In the genomic region with DNA sequence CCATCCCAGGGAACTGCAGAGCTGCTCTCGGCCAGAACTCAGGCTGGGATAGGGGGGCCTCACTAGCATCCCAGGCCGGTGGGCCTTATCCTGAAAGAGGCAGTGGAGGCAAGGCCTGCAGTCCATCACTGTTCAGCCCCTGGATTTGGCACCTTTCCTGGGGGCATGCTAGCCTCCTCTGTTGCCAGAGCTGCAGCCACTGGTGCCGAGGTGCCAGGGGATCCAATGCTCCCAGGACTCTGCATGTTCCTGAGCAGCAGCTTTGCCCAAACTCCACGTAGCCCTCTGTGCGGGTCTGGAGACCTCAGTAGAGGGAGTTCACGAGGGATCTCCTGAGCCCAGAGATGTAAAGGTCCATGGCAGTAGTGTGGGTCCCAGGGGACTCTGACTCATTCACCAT, we compare ENCODE assay signal across 26 cellular contexts.
DNase-seq lines count a peak whose midpoint lies in the region; ATAC-seq, FAIRE-seq and TF ChIP-seq lines count a peak whose summit lies in the region.
"Had no signal": no experiment of that assay in that cellular context is flagged by ENCODE, and none has a peak within 500 bp of the region (broad histone marks: within the 10 kb centered on the region; RNA-seq: fewer than 3 reads in every experiment).

No MANE protein-coding gene starts in this region.

- FAIRE-seq in kidney (lab: Jason Lieb, UNC), result no peak
- FAIRE-seq: A204.1, GM12878, GM12892, GM18507 had no signal

- no peaks in the 10 kb centered on the region for H4K20me1 ChIP-seq in IMR-90 (ENCODE audit: insufficient read depth, low read length)
- H4K20me1 ChIP-seq in OCI-LY3 (ENCODE audit: insufficient read depth, low read length), result no peaks in the 10 kb centered on the region
- H4K20me1 ChIP-seq: BLaER1 had no signal

- no peak for DNase-seq in IMR-90
- DNase-seq in kidney, result peak; percentile 54
- DNase-seq in spleen, result peak; percentile 60
- no peak for DNase-seq in NCI-H510A treated with DMSO at 0.1 percent for 48 hours (lab: John Stamatoyannopoulos, UW)
- no peak for DNase-seq in NCI-H146 (lab: John Stamatoyannopoulos, UW)
- DNase-seq: 8988T; ACHN; BE2C; C1 segment of cervical spinal cord; CD4-positive, alpha-beta memory T cell; CD4-positive, CD25-positive, alpha-beta regulatory T cell; CD8-positive, alpha-beta memory T cell; COR-L47; DMS 273 treated with DMSO at 0.1 percent for 48 hours; DMS153; DMS79; DND-41; EL; GDM1 had no signal

- TF ChIP-seq POLR2A in IMR-90 (IDR thresholded peaks at IDR 0.05; ENCODE audit: low read depth, low read length) (no peak), spleen (IDR thresholded peaks at IDR 0.05) (no peak)

- peak overlapping the region; percentile 39 for H2AK9ac ChIP-seq in IMR-90 (replicated peaks; ENCODE audit: low read depth, low read length, poor library complexity)

- ATAC-seq in IMR-90 (ENCODE audit: low read depth) (no peak), HG03342 (IDR thresholded peaks at IDR 0.05; ENCODE audit: unreplicated experiment) (no peak)
- ATAC-seq: GM12878 had no signal

- H3K9me3 ChIP-seq in IMR-90 (ENCODE audit: control insufficient read depth, insufficient read depth, low read length) (peaks cover 7% of the 10 kb centered on the region), OCI-LY3 (ENCODE audit: insufficient read depth, low read length) (no peaks in the 10 kb centered on the region), kidney (ENCODE audit: control insufficient read depth in 1 of 2, low read length in 2 of 2) (no peaks in the 10 kb centered on the region), spleen (peaks cover 0 to 10% (median 0%) of the 10 kb centered on the region in 8 donors)
- H3K9me3 ChIP-seq: BE2C, BLaER1 had no signal

- no peak for TF ChIP-seq RAD21 in IMR-90 (IDR thresholded peaks at IDR 0.05; ENCODE audit: low read length)

- 53% methylated on average over 3 of the region's 6 CpGs; no CpG with 5 or more reads in 1 of the 2 experiments for WGBS in IMR-90 (ENCODE audit: extremely low coverage in 2 of 2, insufficient read length in 1 of 2), 2 experiments
- 61 to 93% (median 82%) methylated on average over 5 to 6 of the region's 6 CpGs; no CpG with 5 or more reads in 1 of the 5 donors for WGBS in spleen, 5 donors

- H4K5ac ChIP-seq in IMR-90 (ENCODE audit: low read depth, low read length), result no peak overlapping the region

- no peak overlapping the region for H3K23ac ChIP-seq in IMR-90 (ENCODE audit: low read depth, low read length)

- H3K36me3 ChIP-seq in IMR-90 (ENCODE audit: control insufficient read depth, insufficient read depth, low read length), result no peaks in the 10 kb centered on the region
- H3K36me3 ChIP-seq in OCI-LY3 (replicated peaks; ENCODE audit: low read depth, low read length), result no peaks in the 10 kb centered on the region
- no peaks in the 10 kb centered on the region for H3K36me3 ChIP-seq in kidney (ENCODE audit: control insufficient read depth in 1 of 2, insufficient read depth in 2 of 2, low read length in 2 of 2)
- H3K36me3 ChIP-seq in spleen, result no peaks in the 10 kb centered on the region
- H3K36me3 ChIP-seq: BE2C, BLaER1 had no signal

- peak overlapping the region; percentile 14 for H2AFZ ChIP-seq in IMR-90 (replicated peaks; ENCODE audit: low read length, poor library complexity)
- no peak overlapping the region for H2AFZ ChIP-seq in OCI-LY3 (ENCODE audit: low read depth, low read length)

- H3K4me1 ChIP-seq in IMR-90 (ENCODE audit: control insufficient read depth, insufficient read depth, low read length), result no peaks in the 10 kb centered on the region
- peaks cover 21% of the 10 kb centered on the region for H3K4me1 ChIP-seq in OCI-LY3 (ENCODE audit: low read length)
- no peaks in the 10 kb centered on the region for H3K4me1 ChIP-seq in kidney (ENCODE audit: control insufficient read depth in 1 of 2, insufficient read depth in 1 of 2, low read depth in 1 of 2, low read length in 2 of 2)
- no peaks in the 10 kb centered on the region for H3K4me1 ChIP-seq in spleen
- H3K4me1 ChIP-seq: BE2C, BLaER1 had no signal

- no peak overlapping the region for H2BK15ac ChIP-seq in IMR-90 (ENCODE audit: low read depth, low read length)

- no peak overlapping the region for H3K4ac ChIP-seq in IMR-90 (ENCODE audit: low read depth, low read length)

- POLR2A ChIA-PET in IMR-90 (lab: Charles Lee; ENCODE audit: unreplicated experiment), result no interaction called here

- dilution Hi-C loops in IMR-90 (cut with HindIII; ENCODE audit: low sequenced_read_pairs, unreplicated experiment), result no loop called here

- in situ Hi-C loops in IMR-90 (cut with MboI; ENCODE audit: low sequenced_read_pairs), result no loop called here

- no peak overlapping the region for H3K18ac ChIP-seq in IMR-90 (ENCODE audit: low read depth, low read length)

- intact Hi-C loops in IMR-90 (cut with micrococcal nuclease) (no loop called here), kidney (cut with DNase I) (no loop called here), spleen (cut with DNase I; ENCODE audit: low total_unique reads) (no loop called here)

- no peak overlapping the region for H2AK5ac ChIP-seq in IMR-90 (ENCODE audit: low read depth, low read length)

- no peak overlapping the region for H3K9ac ChIP-seq in IMR-90 (ENCODE audit: low read depth, low read length)
- H3K9ac ChIP-seq in OCI-LY3 (ENCODE audit: low read length), result no peak overlapping the region
- no peak overlapping the region for H3K9ac ChIP-seq in kidney (ENCODE audit: low read length in 2 of 2)
- H3K9ac ChIP-seq: BLaER1 had no signal

- H4K8ac ChIP-seq in IMR-90 (ENCODE audit: low read depth in 2 of 2, low read length in 2 of 2), result no peak overlapping the region

- H3K27me3 ChIP-seq in IMR-90 (ENCODE audit: control insufficient read depth, insufficient read depth, low read length), result no peaks in the 10 kb centered on the region; the same call in 1 of the 2 replicates
- H3K27me3 ChIP-seq in OCI-LY3 (ENCODE audit: low read depth, low read length), result no peaks in the 10 kb centered on the region
- no peaks in the 10 kb centered on the region for H3K27me3 ChIP-seq in spleen (replicated peaks in 1 of 7)
- H3K27me3 ChIP-seq: BE2C had no signal

- H2BK20ac ChIP-seq in IMR-90 (ENCODE audit: low read depth, low read length), result no peak overlapping the region

- no peak overlapping the region for H3K27ac ChIP-seq in IMR-90 (ENCODE audit: insufficient read depth, low read length)
- H3K27ac ChIP-seq in OCI-LY3 (ENCODE audit: low read length), result no peak overlapping the region
- H3K27ac ChIP-seq in kidney (ENCODE audit: low read depth in 2 of 2, low read length in 2 of 2), result no peak overlapping the region
- H3K27ac ChIP-seq in spleen, result no peak overlapping the region
- H3K27ac ChIP-seq: BLaER1 had no signal

- BruUV-seq in IMR-90 (replicated peaks; lab: Mats Ljungman, UMichigan), result no TSS peak

- H3K79me2 ChIP-seq in OCI-LY3 (ENCODE audit: low read length), result no peaks in the 10 kb centered on the region

- H3K4me2 ChIP-seq in IMR-90 (ENCODE audit: low read depth, low read length) (no peak overlapping the region), OCI-LY3 (ENCODE audit: low read length) (peak overlapping the region; percentile 24; the same call in 1 of the 2 replicates)
- H3K4me2 ChIP-seq: BLaER1 had no signal

- no peaks in the 10 kb centered on the region for H3K79me1 ChIP-seq in IMR-90 (ENCODE audit: low read depth in 1 of 2, low read length in 2 of 2)

- CTCF ChIA-PET in IMR-90 (lab: Yijun Ruan, JAX), result no interaction called here

- H3K56ac ChIP-seq in IMR-90 (ENCODE audit: extremely low read depth, insufficient read depth, low read length), result no peak overlapping the region

- no peak overlapping the region for H3K14ac ChIP-seq in IMR-90 (replicated peaks; ENCODE audit: low read depth, low read length)

- no peak for TF ChIP-seq CTCF in IMR-90 (conservative IDR thresholded peaks at IDR 0.05; ENCODE audit: low read depth, low read length)
- no peak for TF ChIP-seq CTCF in OCI-LY3 (IDR thresholded peaks at IDR 0.05; ENCODE audit: low read depth, low read length)
- TF ChIP-seq CTCF in kidney (IDR thresholded peaks at IDR 0.05; ENCODE audit: borderline replicate concordance, extremely low read depth, insufficient read depth), result no peak
- no peak for TF ChIP-seq CTCF in spleen (IDR thresholded peaks at IDR 0.05 in 8 of 11, conservative IDR thresholded peaks at IDR 0.05 in 3 of 11)

- no peak overlapping the region for H2BK5ac ChIP-seq in IMR-90 (ENCODE audit: low read depth, low read length, poor library complexity, severe bottlenecking)

- H2BK120ac ChIP-seq in IMR-90 (ENCODE audit: low read depth, low read length), result no peak overlapping the region

- no peaks in the 10 kb centered on the region for H3K9me1 ChIP-seq in IMR-90 (ENCODE audit: insufficient read depth, low read length)

- H3K4me3 ChIP-seq in IMR-90 (ENCODE audit: insufficient read depth, low read depth, low read length) (no peak overlapping the region), OCI-LY3 (ENCODE audit: low read length) (no peak overlapping the region), kidney (ENCODE audit: low read length in 2 of 2) (no peak overlapping the region), spleen (no peak overlapping the region)
- H3K4me3 ChIP-seq: BLaER1, GM12878 had no signal

- no peak overlapping the region for H4K91ac ChIP-seq in IMR-90 (ENCODE audit: insufficient read depth, low read depth, low read length)

TF ChIP-seq in IMR-90, 13 proteins besides CTCF, POLR2A, EP300 and RAD21 (continues in another document):
- TF ChIP-seq, protein P1, sequence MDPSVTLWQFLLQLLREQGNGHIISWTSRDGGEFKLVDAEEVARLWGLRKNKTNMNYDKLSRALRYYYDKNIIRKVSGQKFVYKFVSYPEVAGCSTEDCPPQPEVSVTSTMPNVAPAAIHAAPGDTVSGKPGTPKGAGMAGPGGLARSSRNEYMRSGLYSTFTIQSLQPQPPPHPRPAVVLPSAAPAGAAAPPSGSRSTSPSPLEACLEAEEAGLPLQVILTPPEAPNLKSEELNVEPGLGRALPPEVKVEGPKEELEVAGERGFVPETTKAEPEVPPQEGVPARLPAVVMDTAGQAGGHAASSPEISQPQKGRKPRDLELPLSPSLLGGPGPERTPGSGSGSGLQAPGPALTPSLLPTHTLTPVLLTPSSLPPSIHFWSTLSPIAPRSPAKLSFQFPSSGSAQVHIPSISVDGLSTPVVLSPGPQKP (IDR thresholded peaks at IDR 0.05; ENCODE audit: borderline replicate concordance, low read depth, low read length), result no peak
- TF ChIP-seq RCOR1 (IDR thresholded peaks at IDR 0.05; ENCODE audit: insufficient replicate concordance, low read length) (no peak), MAFK (IDR thresholded peaks at IDR 0.05; ENCODE audit: low read depth, low read length) (no peak), MXI1 (IDR thresholded peaks at IDR 0.05; ENCODE audit: borderline replicate concordance, low read depth, low read length) (no peak), SMC3 (IDR thresholded peaks at IDR 0.05; ENCODE audit: low read depth, low read length) (no peak), CEBPB (IDR thresholded peaks at IDR 0.05; ENCODE audit: low read depth, low read length) (no peak)
- TF ChIP-seq, protein P2, sequence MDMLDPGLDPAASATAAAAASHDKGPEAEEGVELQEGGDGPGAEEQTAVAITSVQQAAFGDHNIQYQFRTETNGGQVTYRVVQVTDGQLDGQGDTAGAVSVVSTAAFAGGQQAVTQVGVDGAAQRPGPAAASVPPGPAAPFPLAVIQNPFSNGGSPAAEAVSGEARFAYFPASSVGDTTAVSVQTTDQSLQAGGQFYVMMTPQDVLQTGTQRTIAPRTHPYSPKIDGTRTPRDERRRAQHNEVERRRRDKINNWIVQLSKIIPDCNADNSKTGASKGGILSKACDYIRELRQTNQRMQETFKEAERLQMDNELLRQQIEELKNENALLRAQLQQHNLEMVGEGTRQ (IDR thresholded peaks at IDR 0.05; ENCODE audit: low read depth, low read length), result no peak

Comparison
In these comparisons a context has a peak if more than half of its experiments do, and no peak if none do; other contexts are left out.
1. DNase-seq: peak in kidney (single experiment) and spleen (single experiment); none in IMR-90 (single experiment), NCI-H510A treated with DMSO at 0.1 percent for 48 hours (single experiment) and NCI-H146 (single experiment).